8 cellular contexts compared by ENCODE assay signal in the genomic region with DNA sequence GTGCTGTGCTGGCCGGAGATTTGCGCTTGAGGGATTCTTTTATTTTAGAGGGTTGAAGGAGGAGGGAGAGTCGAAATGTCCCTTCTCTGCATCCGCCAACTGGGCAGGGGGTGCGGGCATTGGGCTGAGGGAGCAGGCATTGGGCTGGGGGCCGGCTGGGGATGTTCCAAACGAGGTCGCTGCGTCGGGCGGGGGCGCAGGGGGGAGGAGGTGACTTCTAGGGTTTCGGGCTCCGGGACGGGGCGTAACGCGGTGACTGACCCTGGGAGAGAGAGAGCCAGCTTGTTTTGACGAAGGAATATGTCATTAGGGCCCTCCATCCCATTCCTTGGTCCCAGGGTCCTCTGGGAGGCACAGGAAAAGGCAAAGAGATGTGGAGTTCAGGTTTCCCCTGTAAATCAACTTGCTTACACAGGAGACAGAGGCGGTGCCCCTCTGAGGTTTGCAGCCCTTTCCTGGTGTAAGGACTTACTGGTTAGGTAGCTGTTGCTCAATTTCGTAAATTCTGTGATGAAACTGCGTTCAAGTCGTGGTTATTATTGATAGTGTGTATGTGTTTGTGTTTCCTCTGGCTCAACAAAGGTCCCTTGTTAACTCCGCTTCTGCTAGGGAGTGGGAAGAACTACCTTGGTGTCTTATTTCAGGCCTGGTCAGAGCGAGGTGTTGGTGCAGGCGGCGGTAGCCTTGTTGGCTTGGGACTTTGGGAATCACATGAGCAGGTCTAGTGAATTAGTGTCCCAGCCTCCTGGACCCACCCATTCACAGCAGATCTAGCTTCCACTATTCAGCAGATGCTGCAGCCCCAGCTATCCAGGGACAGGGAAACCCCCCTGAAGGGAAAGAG. TPM values are rescaled to one million over a fixed set of nuclear protein-coding genes. Genes with fewer than 3 reads are reported as not detected.
DNase-seq lines count a peak whose midpoint lies in the region; ATAC-seq and TF ChIP-seq lines count a peak whose summit lies in the region.

No MANE protein-coding gene starts in this region.

- peak in 1 of 4 donors; percentile 35 for TF ChIP-seq POLR2A in esophagus squamous epithelium (IDR thresholded peaks at IDR 0.05)

- peak overlapping the region; percentile 26 to 93 (median 50) for H3K27ac Mint-ChIP-seq in nephron

- no peaks in the 10 kb centered on the region for H3K36me3 ChIP-seq in HUES64 (ENCODE audit: insufficient read depth, low read length)
- H3K36me3 ChIP-seq in esophagus squamous epithelium: no peaks in the 10 kb centered on the region

- 3% methylated on average over 27 of the region's 27 CpGs for WGBS in HUES64
- WGBS in esophagus squamous epithelium, 2 donors: 6 to 8% methylated on average over 13 to 15 of the region's 27 CpGs

- peak overlapping the region; percentile 45 for H3K9ac ChIP-seq in HUES64 (ENCODE audit: low read depth, low read length)

- intact Hi-C loops in esophagus squamous epithelium (cut with DNase I): no loop called here

- H3K36me3 Mint-ChIP-seq in nephron (ENCODE audit: low read depth): no peaks in the 10 kb centered on the region

- peak overlapping the region; percentile 88 to 98 (median 92) for H3K4me3 Mint-ChIP-seq in nephron

- ATAC-seq in GM18519 (IDR thresholded peaks at IDR 0.05; ENCODE audit: low FRiP score, unreplicated experiment) (no peak), HG02938 (IDR thresholded peaks at IDR 0.05; ENCODE audit: unreplicated experiment) (no peak)

- peaks cover 25% of the 10 kb centered on the region for H3K4me1 Mint-ChIP-seq in nephron

- H3K9me3 ChIP-seq in HUES64 (ENCODE audit: insufficient read depth, low read depth, low read length) (no peaks in the 10 kb centered on the region), esophagus squamous epithelium (no peaks in the 10 kb centered on the region)

- H3K27ac ChIP-seq in HUES64 (ENCODE audit: low read depth, low read length): peak overlapping the region; percentile 77; the same call in 1 of the 2 replicates
- peak overlapping the region; percentile 92 to 96 (median 94) for H3K27ac ChIP-seq in esophagus squamous epithelium

- peaks cover 44% of the 10 kb centered on the region for H3K27me3 Mint-ChIP-seq in nephron (ENCODE audit: low read depth)

- H3K4me1 ChIP-seq in HUES64 (ENCODE audit: insufficient read depth, low read length) (peaks cover 8% of the 10 kb centered on the region), esophagus squamous epithelium (peaks cover 12 to 34% (median 14%) of the 10 kb centered on the region in 3 donors)

- H3K4me3 ChIP-seq in AG10803 (ENCODE audit: low read length) (peak overlapping the region; percentile 56), HUES64 (ENCODE audit: low read length) (peak overlapping the region; percentile 79), esophagus squamous epithelium (peak overlapping the region; percentile 65 to 76 (median 71))

- no peaks in the 10 kb centered on the region for H3K9me3 Mint-ChIP-seq in nephron

- DNase-seq in AG10803 (ENCODE audit: low read depth) (no peak), esophagus squamous epithelium (lab: John Stamatoyannopoulos, UW) (no peak), NCI-H1694 treated with DMSO at 0.1 percent for 48 hours (lab: John Stamatoyannopoulos, UW) (no peak)
- DNase-seq in activated CD4-positive, alpha-beta T cell treated with anti-CD3 and anti-CD28 coated beads for 4 hours: peak; percentile 8 to 12

- peaks cover 21% of the 10 kb centered on the region; the same call in 1 of the 2 replicates for H3K27me3 ChIP-seq in HUES64 (ENCODE audit: insufficient read depth, low read length)
- no peaks in the 10 kb centered on the region for H3K27me3 ChIP-seq in esophagus squamous epithelium

- TF ChIP-seq CTCF in AG10803 (conservative IDR thresholded peaks at IDR 0.05; ENCODE audit: low read length): no peak
- no peak for TF ChIP-seq CTCF in esophagus squamous epithelium (IDR thresholded peaks at IDR 0.05)
- TF ChIP-seq CTCF in nephron (IDR thresholded peaks at IDR 0.05; ENCODE audit: unreplicated experiment in 3 of 3): no peak

RNA-seq across cellular contexts. Expression of gene FHIP1A, which starts 0.7 kb away (rescaled TPM):
- 7.4 TPM for polyA plus RNA-seq in HUES64 (2013, experiment 1 of 2)
- polyA plus RNA-seq in HUES64 (2013, experiment 2 of 2): 10.3 TPM
- 10 to 100 TPM; 23.4 to 66.2 (median 34.5) TPM for total RNA-seq in esophagus squamous epithelium

Comparison
In these comparisons a context has a peak if more than half of its experiments do, and no peak if none do; other contexts are left out.
1. DNase-seq: peak in activated CD4-positive, alpha-beta T cell treated with anti-CD3 and anti-CD28 coated beads for 4 hours (2 of 2); none in AG10803 (single experiment), esophagus squamous epithelium (single experiment) and NCI-H1694 treated with DMSO at 0.1 percent for 48 hours (single experiment).
2. Peak in every context shown above with its lines, with median percentiles within 50 percentile points of each other: H3K4me3 ChIP-seq.